32 cellular contexts compared by ENCODE assay signal in genomic region chr13:70950664-70951063, GRCh38.
"Had no signal": no experiment of that assay in that cellular context is flagged by ENCODE, and none has a peak within 500 bp of the region (broad histone marks: within the 10 kb centered on the region; RNA-seq: fewer than 3 reads in every experiment).

No MANE protein-coding gene starts in this region.

- H3K9me3 ChIP-seq: adrenal gland, body of pancreas, breast epithelium had no signal

- H3K27me3 ChIP-seq: adrenal gland, body of pancreas, brain microvascular endothelial cell, breast epithelium had no signal

- ATAC-seq: activated CD8-positive, alpha-beta T cell treated with anti-CD3 and anti-CD28 coated beads for 36 hours; activated naive CD4-positive, alpha-beta T cell treated with anti-CD3 and anti-CD28 coated beads, Interleukin-2, amount 50 U/mL, for 72 hours; activated T-cell treated with anti-CD3 and anti-CD28 coated beads, Interleukin-2, amount 50 U/mL, for 4 hours; activated T-cell treated with anti-CD3 and anti-CD28 coated beads, Interleukin-2, amount 50 U/mL, for 72 hours; activated T-helper 17 cell treated with anti-CD3 and anti-CD28 coated beads, Interleukin-2, amount 50 U/mL, for 72 hours; body of pancreas had no signal

- H3K36me3 ChIP-seq: adrenal gland, brain microvascular endothelial cell, breast epithelium had no signal

- H3K4me3 ChIP-seq: adrenal gland, body of pancreas, breast epithelium had no signal

- H3K4me1 ChIP-seq: adrenal gland, body of pancreas, breast epithelium had no signal

- DNase-seq: activated B cell treated with CpG ODN at 0.5 μM for 24 hours; activated CD4-positive, alpha-beta memory T cell treated with anti-CD3 and anti-CD28 coated beads for 36 hours; activated CD4-positive, alpha-beta T cell treated with anti-CD3 and anti-CD28 coated beads for 4 hours; activated CD4-positive, alpha-beta T cell treated with anti-CD3 and anti-CD28 coated beads, Interleukin-2, amount 10 ng/mL, durations not matched to agents 24 days and 14 days; activated CD4-positive, alpha-beta T cell treated with anti-CD3 and anti-CD28 coated beads, Interleukin-2, amount 50 U/mL, for 1 hour; activated CD4-positive, alpha-beta T cell treated with anti-CD3 and anti-CD28 coated beads, Interleukin-2, amount 50 U/mL, for 4 hours; activated CD4-positive, CD25-positive, alpha-beta regulatory T cell treated with anti-CD3 and anti-CD28 coated beads, Interleukin-2, amount 50 U/mL, for 72 hours; activated CD8-positive, alpha-beta memory T cell treated with anti-CD3 and anti-CD28 coated beads, Interleukin-2, amount 50 U/mL, for 4 hours; activated CD8-positive, alpha-beta T cell treated with anti-CD3 and anti-CD28 coated beads for 36 hours; activated effector memory CD4-positive, alpha-beta T cell treated with anti-CD3 and anti-CD28 coated beads, Interleukin-2, amount 50 U/mL, for 16 hours; activated gamma-delta T cell treated with Interleukin-2 at 50 U/mL for 16 hours; activated naive CD4-positive, alpha-beta T cell; activated naive CD4-positive, alpha-beta T cell treated with anti-CD3 and anti-CD28 coated beads for 36 hours; activated naive CD4-positive, alpha-beta T cell treated with anti-CD3 and anti-CD28 coated beads, Interleukin-2, amount 50 U/mL, for 16 hours; activated naive CD8-positive, alpha-beta T cell treated with anti-CD3 and anti-CD28 coated beads for 36 hours; activated T-cell treated with anti-CD3 and anti-CD28 coated beads for 4 hours; activated T-cell treated with anti-CD3 and anti-CD28 coated beads, Interleukin-2, amount 50 U/mL, for 1 hour; activated T-cell treated with anti-CD3 and anti-CD28 coated beads, Interleukin-2, amount 50 U/mL, for 4 hours; activated T-cell treated with anti-CD3 and anti-CD28 coated beads, Interleukin-2, amount 50 U/mL, for 72 hours; adrenal gland; amniotic stem cell; aorta; body of pancreas; brain microvascular endothelial cell; central memory CD4-positive, alpha-beta T cell; T-helper 1 cell; T-helper 2 cell; T-helper 9 cell had no signal

- H3K27ac ChIP-seq: adrenal gland, body of pancreas, brain microvascular endothelial cell, breast epithelium, VCaP had no signal
